ENCODE assay signal across 18 cellular contexts in the genomic region with DNA sequence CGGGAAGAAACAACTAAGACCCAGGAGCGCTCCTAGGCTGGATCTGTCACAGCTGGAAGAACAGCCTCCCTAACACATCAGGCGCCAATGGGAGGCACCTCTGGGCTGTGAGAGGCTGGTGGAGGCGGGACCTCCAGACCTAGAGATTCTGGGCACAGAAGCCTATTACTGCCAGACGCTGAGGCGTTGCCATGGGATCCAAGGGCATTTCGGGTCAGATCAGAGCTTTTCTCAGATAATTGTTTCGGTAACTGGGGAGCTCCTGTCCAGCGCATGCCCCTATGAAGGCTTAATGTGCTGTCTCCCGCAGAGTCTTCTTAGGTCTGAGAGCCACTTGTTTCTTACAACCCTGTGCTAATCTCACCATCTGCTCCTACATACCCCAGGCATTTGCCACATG.
DNase-seq lines count a peak whose midpoint lies in the region; TF ChIP-seq lines count a peak whose summit lies in the region.
"Had no signal": no experiment of that assay in that cellular context is flagged by ENCODE, and none has a peak within 500 bp of the region (broad histone marks: within the 10 kb centered on the region; RNA-seq: fewer than 3 reads in every experiment).

No MANE protein-coding gene starts in this region.

- TF ChIP-seq POLR2A in lower leg skin (IDR thresholded peaks at IDR 0.05) = no peak

- TF ChIP-seq CTCF in lower leg skin (IDR thresholded peaks at IDR 0.05) = no peak

- 85 to 87% methylated on average over 10 of the region's 10 CpGs for WGBS in lower leg skin, 2 donors

- no peak overlapping the region for H3K4me3 ChIP-seq in lower leg skin (ENCODE audit: low read depth, poor library complexity, severe bottlenecking)
- H3K4me3 ChIP-seq: GM23338 had no signal

- intact Hi-C loops in lower leg skin (cut with DNase I; ENCODE audit: low total_unique reads) = no loop called here

- peak; percentile 54 for DNase-seq in NCI-H748 (lab: John Stamatoyannopoulos, UW; ENCODE audit: unreplicated experiment)
- no peak for DNase-seq in NCI-H748 treated with DMSO at 0.1 percent for 48 hours (lab: John Stamatoyannopoulos, UW)
- DNase-seq in NCI-H2171 treated with DMSO at 0.1 percent for 48 hours (lab: John Stamatoyannopoulos, UW) = peak; percentile 40
- DNase-seq in NCI-H524 treated with DMSO at 0.1 percent for 48 hours (lab: John Stamatoyannopoulos, UW) = peak; percentile 89
- no peak for DNase-seq in activated T-cell treated with anti-CD3 and anti-CD28 coated beads, Interleukin-2, amount 50 U/mL, for 1 hour
- no peak for DNase-seq in NCI-H2107 (lab: John Stamatoyannopoulos, UW)
- DNase-seq in lower leg skin (ENCODE audit: low spot score in 2 of 2) = no peak
- DNase-seq: ACHN; BE2C; C1 segment of cervical spinal cord; CD4-positive, CD25-positive, alpha-beta regulatory T cell; CD8-positive, alpha-beta memory T cell; COR-L47; DMS153; DMS79; GDM1; HCEC 1CT had no signal

Comparison
In these comparisons a context has a peak if more than half of its experiments do, and no peak if none do; other contexts are left out.
1. DNase-seq: peak in NCI-H748 (single experiment), NCI-H2171 treated with DMSO at 0.1 percent for 48 hours (single experiment) and NCI-H524 treated with DMSO at 0.1 percent for 48 hours (single experiment); none in NCI-H748 treated with DMSO at 0.1 percent for 48 hours (single experiment), activated T-cell treated with anti-CD3 and anti-CD28 coated beads, Interleukin-2, amount 50 U/mL, for 1 hour (single experiment), NCI-H2107 (single experiment) and lower leg skin (0 of 2).